ENCODE assay signal across 1 cellular context in the genomic region with DNA sequence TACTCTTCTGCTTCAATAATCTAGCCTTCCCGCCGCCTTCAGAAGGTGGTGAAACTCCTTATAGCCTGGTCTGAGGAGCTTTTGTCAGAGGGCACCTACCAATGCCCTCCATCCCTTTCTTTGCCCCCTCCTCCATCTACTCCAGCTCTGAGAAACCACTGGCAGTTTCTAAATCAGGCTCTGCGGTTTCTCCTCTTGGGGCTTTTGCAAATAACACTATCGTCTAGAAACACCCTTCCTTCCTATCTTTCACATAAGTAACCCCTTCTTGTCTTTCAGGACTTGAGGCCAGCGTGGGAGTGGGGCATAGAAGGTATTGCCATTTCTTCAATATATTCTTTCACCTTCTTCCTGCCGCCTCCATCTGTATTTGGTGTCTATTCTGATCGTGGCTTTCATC.
A peak's percentile ranks its signal among the peaks of the same experiment; 100 is the strongest.
TF ChIP-seq lines count a peak whose summit lies in the region.

No MANE protein-coding gene starts in this region.

TF ChIP-seq in K562, 482 proteins besides CTCF, POLR2A, EP300 and RAD21 (continued from another document and continues in another):
- TF ChIP-seq, protein P1, sequence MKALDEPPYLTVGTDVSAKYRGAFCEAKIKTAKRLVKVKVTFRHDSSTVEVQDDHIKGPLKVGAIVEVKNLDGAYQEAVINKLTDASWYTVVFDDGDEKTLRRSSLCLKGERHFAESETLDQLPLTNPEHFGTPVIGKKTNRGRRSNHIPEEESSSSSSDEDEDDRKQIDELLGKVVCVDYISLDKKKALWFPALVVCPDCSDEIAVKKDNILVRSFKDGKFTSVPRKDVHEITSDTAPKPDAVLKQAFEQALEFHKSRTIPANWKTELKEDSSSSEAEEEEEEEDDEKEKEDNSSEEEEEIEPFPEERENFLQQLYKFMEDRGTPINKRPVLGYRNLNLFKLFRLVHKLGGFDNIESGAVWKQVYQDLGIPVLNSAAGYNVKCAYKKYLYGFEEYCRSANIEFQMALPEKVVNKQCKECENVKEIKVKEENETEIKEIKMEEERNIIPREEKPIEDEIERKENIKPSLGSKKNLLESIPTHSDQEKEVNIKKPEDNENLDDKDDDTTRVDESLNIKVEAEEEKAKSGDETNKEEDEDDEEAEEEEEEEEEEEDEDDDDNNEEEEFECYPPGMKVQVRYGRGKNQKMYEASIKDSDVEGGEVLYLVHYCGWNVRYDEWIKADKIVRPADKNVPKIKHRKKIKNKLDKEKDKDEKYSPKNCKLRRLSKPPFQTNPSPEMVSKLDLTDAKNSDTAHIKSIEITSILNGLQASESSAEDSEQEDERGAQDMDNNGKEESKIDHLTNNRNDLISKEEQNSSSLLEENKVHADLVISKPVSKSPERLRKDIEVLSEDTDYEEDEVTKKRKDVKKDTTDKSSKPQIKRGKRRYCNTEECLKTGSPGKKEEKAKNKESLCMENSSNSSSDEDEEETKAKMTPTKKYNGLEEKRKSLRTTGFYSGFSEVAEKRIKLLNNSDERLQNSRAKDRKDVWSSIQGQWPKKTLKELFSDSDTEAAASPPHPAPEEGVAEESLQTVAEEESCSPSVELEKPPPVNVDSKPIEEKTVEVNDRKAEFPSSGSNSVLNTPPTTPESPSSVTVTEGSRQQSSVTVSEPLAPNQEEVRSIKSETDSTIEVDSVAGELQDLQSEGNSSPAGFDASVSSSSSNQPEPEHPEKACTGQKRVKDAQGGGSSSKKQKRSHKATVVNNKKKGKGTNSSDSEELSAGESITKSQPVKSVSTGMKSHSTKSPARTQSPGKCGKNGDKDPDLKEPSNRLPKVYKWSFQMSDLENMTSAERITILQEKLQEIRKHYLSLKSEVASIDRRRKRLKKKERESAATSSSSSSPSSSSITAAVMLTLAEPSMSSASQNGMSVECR (CRISPR knock-in tag; IDR thresholded peaks at IDR 0.05), result no peak
- TF ChIP-seq MYBL2 (IDR thresholded peaks at IDR 0.05; ENCODE audit: low read depth) (no peak), MYBL2 (CRISPR knock-in tag; IDR thresholded peaks at IDR 0.05; ENCODE audit: borderline replicate concordance) (no peak), FOSL1 (tag; conservative IDR thresholded peaks at IDR 0.05) (no peak), PRPF4 (IDR thresholded peaks at IDR 0.05; ENCODE audit: insufficient read depth, low read depth, low read length, poor library complexity, severe bottlenecking) (no peak), SMAD3 (CRISPR knock-in tag; conservative IDR thresholded peaks at IDR 0.05) (no peak), FOXA3 (CRISPR knock-in tag; conservative IDR thresholded peaks at IDR 0.05 in 1 of 2, IDR thresholded peaks at IDR 0.05 in 1 of 2) (peak in 1 of 2 experiments; percentile 47; a peak in 2 of 4 replicates), ZNF124 (CRISPR knock-in tag; IDR thresholded peaks at IDR 0.05) (no peak), ZNF24 (IDR thresholded peaks at IDR 0.05) (no peak), ESRRA (IDR thresholded peaks at IDR 0.05; ENCODE audit: borderline replicate concordance, low read depth) (peak; percentile 62; the same call in 1 of the 2 replicates), STAT5A (IDR thresholded peaks at IDR 0.05; ENCODE audit: borderline replicate concordance, low read length) (peak; percentile 51; the same call in 1 of the 2 replicates), ZNF197 (CRISPR knock-in tag; IDR thresholded peaks at IDR 0.05; ENCODE audit: low read depth) (no peak), TFAM (CRISPR knock-in tag; conservative IDR thresholded peaks at IDR 0.05) (no peak), RNF2 (IDR thresholded peaks at IDR 0.05) (peak; percentile 56; the same call in 1 of the 2 replicates), MTF1 (CRISPR knock-in tag; IDR thresholded peaks at IDR 0.05; ENCODE audit: borderline replicate concordance) (no peak), ARNT (IDR thresholded peaks at IDR 0.05) (no peak), SREBF1 (IDR thresholded peaks at IDR 0.05; ENCODE audit: borderline replicate concordance, low read depth, low read length) (no peak), TEAD1 (CRISPR knock-in tag; IDR thresholded peaks at IDR 0.05) (no peak), RAD51 (IDR thresholded peaks at IDR 0.05; ENCODE audit: borderline replicate concordance, low read depth) (no peak), ZNF3 (CRISPR knock-in tag; IDR thresholded peaks at IDR 0.05) (no peak), NFRKB (IDR thresholded peaks at IDR 0.05; ENCODE audit: low read depth) (no peak), HOXB6 (CRISPR knock-in tag; IDR thresholded peaks at IDR 0.05; ENCODE audit: borderline replicate concordance) (no peak), LEF1 (IDR thresholded peaks at IDR 0.05) (0 out of 2 replicates have a peak, but pooled peaks have one; percentile 50), RFX5 (IDR thresholded peaks at IDR 0.05; ENCODE audit: low read depth, low read length) (no peak)
- TF ChIP-seq, protein P2, sequence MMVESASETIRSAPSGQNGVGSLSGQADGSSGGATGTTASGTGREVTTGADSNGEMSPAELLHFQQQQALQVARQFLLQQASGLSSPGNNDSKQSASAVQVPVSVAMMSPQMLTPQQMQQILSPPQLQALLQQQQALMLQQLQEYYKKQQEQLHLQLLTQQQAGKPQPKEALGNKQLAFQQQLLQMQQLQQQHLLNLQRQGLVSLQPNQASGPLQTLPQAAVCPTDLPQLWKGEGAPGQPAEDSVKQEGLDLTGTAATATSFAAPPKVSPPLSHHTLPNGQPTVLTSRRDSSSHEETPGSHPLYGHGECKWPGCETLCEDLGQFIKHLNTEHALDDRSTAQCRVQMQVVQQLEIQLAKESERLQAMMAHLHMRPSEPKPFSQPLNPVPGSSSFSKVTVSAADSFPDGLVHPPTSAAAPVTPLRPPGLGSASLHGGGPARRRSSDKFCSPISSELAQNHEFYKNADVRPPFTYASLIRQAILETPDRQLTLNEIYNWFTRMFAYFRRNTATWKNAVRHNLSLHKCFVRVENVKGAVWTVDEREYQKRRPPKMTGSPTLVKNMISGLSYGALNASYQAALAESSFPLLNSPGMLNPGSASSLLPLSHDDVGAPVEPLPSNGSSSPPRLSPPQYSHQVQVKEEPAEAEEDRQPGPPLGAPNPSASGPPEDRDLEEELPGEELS (CRISPR knock-in tag; IDR thresholded peaks at IDR 0.05; ENCODE audit: borderline replicate concordance), result no peak
- TF ChIP-seq, protein P3, sequence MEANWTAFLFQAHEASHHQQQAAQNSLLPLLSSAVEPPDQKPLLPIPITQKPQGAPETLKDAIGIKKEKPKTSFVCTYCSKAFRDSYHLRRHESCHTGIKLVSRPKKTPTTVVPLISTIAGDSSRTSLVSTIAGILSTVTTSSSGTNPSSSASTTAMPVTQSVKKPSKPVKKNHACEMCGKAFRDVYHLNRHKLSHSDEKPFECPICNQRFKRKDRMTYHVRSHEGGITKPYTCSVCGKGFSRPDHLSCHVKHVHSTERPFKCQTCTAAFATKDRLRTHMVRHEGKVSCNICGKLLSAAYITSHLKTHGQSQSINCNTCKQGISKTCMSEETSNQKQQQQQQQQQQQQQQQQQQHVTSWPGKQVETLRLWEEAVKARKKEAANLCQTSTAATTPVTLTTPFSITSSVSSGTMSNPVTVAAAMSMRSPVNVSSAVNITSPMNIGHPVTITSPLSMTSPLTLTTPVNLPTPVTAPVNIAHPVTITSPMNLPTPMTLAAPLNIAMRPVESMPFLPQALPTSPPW (CRISPR knock-in tag; IDR thresholded peaks at IDR 0.05), result peak; percentile 42
- TF ChIP-seq, protein P4, sequence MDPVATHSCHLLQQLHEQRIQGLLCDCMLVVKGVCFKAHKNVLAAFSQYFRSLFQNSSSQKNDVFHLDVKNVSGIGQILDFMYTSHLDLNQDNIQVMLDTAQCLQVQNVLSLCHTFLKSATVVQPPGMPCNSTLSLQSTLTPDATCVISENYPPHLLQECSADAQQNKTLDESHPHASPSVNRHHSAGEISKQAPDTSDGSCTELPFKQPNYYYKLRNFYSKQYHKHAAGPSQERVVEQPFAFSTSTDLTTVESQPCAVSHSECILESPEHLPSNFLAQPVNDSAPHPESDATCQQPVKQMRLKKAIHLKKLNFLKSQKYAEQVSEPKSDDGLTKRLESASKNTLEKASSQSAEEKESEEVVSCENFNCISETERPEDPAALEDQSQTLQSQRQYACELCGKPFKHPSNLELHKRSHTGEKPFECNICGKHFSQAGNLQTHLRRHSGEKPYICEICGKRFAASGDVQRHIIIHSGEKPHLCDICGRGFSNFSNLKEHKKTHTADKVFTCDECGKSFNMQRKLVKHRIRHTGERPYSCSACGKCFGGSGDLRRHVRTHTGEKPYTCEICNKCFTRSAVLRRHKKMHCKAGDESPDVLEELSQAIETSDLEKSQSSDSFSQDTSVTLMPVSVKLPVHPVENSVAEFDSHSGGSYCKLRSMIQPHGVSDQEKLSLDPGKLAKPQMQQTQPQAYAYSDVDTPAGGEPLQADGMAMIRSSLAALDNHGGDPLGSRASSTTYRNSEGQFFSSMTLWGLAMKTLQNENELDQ (CRISPR knock-in tag; IDR thresholded peaks at IDR 0.05; ENCODE audit: borderline replicate concordance), result no peak
- TF ChIP-seq, protein P5, sequence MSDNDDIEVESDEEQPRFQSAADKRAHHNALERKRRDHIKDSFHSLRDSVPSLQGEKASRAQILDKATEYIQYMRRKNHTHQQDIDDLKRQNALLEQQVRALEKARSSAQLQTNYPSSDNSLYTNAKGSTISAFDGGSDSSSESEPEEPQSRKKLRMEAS (CRISPR knock-in tag; IDR thresholded peaks at IDR 0.05), result no peak
- TF ChIP-seq, protein P6, sequence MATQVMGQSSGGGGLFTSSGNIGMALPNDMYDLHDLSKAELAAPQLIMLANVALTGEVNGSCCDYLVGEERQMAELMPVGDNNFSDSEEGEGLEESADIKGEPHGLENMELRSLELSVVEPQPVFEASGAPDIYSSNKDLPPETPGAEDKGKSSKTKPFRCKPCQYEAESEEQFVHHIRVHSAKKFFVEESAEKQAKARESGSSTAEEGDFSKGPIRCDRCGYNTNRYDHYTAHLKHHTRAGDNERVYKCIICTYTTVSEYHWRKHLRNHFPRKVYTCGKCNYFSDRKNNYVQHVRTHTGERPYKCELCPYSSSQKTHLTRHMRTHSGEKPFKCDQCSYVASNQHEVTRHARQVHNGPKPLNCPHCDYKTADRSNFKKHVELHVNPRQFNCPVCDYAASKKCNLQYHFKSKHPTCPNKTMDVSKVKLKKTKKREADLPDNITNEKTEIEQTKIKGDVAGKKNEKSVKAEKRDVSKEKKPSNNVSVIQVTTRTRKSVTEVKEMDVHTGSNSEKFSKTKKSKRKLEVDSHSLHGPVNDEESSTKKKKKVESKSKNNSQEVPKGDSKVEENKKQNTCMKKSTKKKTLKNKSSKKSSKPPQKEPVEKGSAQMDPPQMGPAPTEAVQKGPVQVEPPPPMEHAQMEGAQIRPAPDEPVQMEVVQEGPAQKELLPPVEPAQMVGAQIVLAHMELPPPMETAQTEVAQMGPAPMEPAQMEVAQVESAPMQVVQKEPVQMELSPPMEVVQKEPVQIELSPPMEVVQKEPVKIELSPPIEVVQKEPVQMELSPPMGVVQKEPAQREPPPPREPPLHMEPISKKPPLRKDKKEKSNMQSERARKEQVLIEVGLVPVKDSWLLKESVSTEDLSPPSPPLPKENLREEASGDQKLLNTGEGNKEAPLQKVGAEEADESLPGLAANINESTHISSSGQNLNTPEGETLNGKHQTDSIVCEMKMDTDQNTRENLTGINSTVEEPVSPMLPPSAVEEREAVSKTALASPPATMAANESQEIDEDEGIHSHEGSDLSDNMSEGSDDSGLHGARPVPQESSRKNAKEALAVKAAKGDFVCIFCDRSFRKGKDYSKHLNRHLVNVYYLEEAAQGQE (CRISPR knock-in tag; IDR thresholded peaks at IDR 0.05; ENCODE audit: low read depth), result no peak
- TF ChIP-seq, protein P7, sequence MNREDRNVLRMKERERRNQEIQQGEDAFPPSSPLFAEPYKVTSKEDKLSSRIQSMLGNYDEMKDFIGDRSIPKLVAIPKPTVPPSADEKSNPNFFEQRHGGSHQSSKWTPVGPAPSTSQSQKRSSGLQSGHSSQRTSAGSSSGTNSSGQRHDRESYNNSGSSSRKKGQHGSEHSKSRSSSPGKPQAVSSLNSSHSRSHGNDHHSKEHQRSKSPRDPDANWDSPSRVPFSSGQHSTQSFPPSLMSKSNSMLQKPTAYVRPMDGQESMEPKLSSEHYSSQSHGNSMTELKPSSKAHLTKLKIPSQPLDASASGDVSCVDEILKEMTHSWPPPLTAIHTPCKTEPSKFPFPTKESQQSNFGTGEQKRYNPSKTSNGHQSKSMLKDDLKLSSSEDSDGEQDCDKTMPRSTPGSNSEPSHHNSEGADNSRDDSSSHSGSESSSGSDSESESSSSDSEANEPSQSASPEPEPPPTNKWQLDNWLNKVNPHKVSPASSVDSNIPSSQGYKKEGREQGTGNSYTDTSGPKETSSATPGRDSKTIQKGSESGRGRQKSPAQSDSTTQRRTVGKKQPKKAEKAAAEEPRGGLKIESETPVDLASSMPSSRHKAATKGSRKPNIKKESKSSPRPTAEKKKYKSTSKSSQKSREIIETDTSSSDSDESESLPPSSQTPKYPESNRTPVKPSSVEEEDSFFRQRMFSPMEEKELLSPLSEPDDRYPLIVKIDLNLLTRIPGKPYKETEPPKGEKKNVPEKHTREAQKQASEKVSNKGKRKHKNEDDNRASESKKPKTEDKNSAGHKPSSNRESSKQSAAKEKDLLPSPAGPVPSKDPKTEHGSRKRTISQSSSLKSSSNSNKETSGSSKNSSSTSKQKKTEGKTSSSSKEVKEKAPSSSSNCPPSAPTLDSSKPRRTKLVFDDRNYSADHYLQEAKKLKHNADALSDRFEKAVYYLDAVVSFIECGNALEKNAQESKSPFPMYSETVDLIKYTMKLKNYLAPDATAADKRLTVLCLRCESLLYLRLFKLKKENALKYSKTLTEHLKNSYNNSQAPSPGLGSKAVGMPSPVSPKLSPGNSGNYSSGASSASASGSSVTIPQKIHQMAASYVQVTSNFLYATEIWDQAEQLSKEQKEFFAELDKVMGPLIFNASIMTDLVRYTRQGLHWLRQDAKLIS (CRISPR knock-in tag; IDR thresholded peaks at IDR 0.05), result no peak
- TF ChIP-seq, protein P8, sequence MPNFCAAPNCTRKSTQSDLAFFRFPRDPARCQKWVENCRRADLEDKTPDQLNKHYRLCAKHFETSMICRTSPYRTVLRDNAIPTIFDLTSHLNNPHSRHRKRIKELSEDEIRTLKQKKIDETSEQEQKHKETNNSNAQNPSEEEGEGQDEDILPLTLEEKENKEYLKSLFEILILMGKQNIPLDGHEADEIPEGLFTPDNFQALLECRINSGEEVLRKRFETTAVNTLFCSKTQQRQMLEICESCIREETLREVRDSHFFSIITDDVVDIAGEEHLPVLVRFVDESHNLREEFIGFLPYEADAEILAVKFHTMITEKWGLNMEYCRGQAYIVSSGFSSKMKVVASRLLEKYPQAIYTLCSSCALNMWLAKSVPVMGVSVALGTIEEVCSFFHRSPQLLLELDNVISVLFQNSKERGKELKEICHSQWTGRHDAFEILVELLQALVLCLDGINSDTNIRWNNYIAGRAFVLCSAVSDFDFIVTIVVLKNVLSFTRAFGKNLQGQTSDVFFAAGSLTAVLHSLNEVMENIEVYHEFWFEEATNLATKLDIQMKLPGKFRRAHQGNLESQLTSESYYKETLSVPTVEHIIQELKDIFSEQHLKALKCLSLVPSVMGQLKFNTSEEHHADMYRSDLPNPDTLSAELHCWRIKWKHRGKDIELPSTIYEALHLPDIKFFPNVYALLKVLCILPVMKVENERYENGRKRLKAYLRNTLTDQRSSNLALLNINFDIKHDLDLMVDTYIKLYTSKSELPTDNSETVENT (CRISPR knock-in tag; IDR thresholded peaks at IDR 0.05), result no peak
- TF ChIP-seq, protein P9, sequence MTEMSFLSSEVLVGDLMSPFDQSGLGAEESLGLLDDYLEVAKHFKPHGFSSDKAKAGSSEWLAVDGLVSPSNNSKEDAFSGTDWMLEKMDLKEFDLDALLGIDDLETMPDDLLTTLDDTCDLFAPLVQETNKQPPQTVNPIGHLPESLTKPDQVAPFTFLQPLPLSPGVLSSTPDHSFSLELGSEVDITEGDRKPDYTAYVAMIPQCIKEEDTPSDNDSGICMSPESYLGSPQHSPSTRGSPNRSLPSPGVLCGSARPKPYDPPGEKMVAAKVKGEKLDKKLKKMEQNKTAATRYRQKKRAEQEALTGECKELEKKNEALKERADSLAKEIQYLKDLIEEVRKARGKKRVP (CRISPR knock-in tag; IDR thresholded peaks at IDR 0.05), result no peak
